1 cellular context compared by ENCODE assay signal in genomic region chr9:80191108-80191507, GRCh38.
TF ChIP-seq lines count a peak whose summit lies in the region.

No MANE protein-coding gene starts in this region.

TF ChIP-seq in WTC11, 78 proteins besides CTCF, POLR2A, EP300 and RAD21 (continued from another document):
- no peak for TF ChIP-seq CDX4 (CRISPR knock-in tag; IDR thresholded peaks at IDR 0.05; ENCODE audit: borderline replicate concordance)
- no peak for TF ChIP-seq HMGA2 (CRISPR knock-in tag; IDR thresholded peaks at IDR 0.05)
- TF ChIP-seq ATF6 (CRISPR knock-in tag; IDR thresholded peaks at IDR 0.05): no peak
- no peak for TF ChIP-seq NR3C1 (CRISPR knock-in tag; conservative IDR thresholded peaks at IDR 0.05; ENCODE audit: low read depth)
- TF ChIP-seq ZNF281 (CRISPR knock-in tag; IDR thresholded peaks at IDR 0.05): no peak
- no peak for TF ChIP-seq NFE2L1 (CRISPR knock-in tag; IDR thresholded peaks at IDR 0.05)
